ENCODE assay signal across 9 cellular contexts in the genomic region with DNA sequence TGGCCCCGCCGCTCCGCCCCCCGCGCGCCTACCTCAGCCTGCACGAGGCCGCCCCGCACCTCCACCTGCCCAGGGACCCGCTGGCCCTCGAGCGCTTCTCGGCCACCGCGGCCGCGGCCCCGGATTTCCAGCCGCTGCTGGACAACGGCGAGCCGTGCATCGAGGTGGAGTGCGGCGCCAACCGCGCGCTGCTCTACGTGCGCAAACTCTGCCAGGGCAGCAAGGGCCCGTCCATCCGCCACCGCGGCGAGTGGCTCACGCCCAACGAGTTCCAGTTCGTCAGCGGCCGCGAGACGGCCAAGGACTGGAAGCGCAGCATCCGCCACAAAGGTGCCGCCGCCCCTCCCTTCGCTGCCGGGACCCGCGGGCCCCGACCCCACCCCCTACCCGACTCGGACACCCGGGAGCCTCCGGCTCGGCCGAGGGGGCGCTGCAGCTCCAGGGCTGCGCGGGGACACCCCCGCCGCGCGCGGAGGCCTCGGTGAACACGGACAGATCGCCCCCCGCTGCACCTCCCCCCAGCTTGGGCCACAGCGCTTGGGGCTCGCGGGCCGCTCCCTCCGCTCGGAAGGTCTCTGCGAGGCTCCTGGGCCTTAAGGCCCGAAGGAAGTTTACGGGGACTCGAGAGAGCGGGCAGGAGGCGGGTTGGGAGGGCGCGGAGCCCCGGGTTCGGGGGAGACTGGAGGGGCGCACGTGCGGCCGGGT. TPM values are rescaled to one million over a fixed set of nuclear protein-coding genes. Genes with fewer than 3 reads are reported as not detected.
DNase-seq lines count a peak whose midpoint lies in the region; ATAC-seq and TF ChIP-seq lines count a peak whose summit lies in the region.
"Had no signal": no experiment of that assay in that cellular context is flagged by ENCODE, and none has a peak within 500 bp of the region (broad histone marks: within the 10 kb centered on the region; RNA-seq: fewer than 3 reads in every experiment).

No MANE protein-coding gene starts in this region.

- H3K27ac ChIP-seq in 22Rv1: peak overlapping the region; percentile 91
- peak overlapping the region; percentile 99 for H3K27ac ChIP-seq in HEK293 (ENCODE audit: extremely low read depth, low read depth, low read length)
- peak overlapping the region in 1 of 3 donors; percentile 13 for H3K27ac ChIP-seq in right lobe of liver

- H3K4me1 ChIP-seq in HEK293 (ENCODE audit: control insufficient read depth, insufficient read depth, low read length) (peaks cover 10% of the 10 kb centered on the region), right lobe of liver (peaks cover 0 to 20% (median 0%) of the 10 kb centered on the region in 4 donors)

- no peaks in the 10 kb centered on the region for H3K9me3 ChIP-seq in HEK293 (ENCODE audit: control insufficient read depth, insufficient read depth, low read depth, low read length)
- no peaks in the 10 kb centered on the region for H3K9me3 ChIP-seq in right lobe of liver

- intact Hi-C loops in right lobe of liver (cut with DNase I): no loop called here

- no peak for DNase-seq in astrocyte of the cerebellum (ENCODE audit: low read depth)
- no peak for DNase-seq in right lobe of liver
- no peak for DNase-seq in OCI-M2 (lab: John Stamatoyannopoulos, UW; ENCODE audit: unreplicated experiment)
- no peak for DNase-seq in activated CD4-positive, alpha-beta T cell treated with anti-CD3 and anti-CD28 coated beads, Interleukin-2, amount 50 U/mL, for 4 hours
- DNase-seq in superior temporal gyrus (ENCODE audit: extremely low spot score): no peak
- no peak for DNase-seq in NAMALWA (ENCODE audit: low spot score)
- DNase-seq: activated naive CD8-positive, alpha-beta T cell treated with anti-CD3 and anti-CD28 coated beads, Interleukin-2, amount 10 ng/mL, durations not matched to agents 7 days and 5 days had no signal

- WGBS in right lobe of liver (ENCODE audit: insufficient coverage, low coverage, low lambda C conversion rate, missing lambda C conversion rate): 0% methylated on average over 4 of the region's 89 CpGs

- peak in 3 of 4 donors; percentile 9 to 31 (median 17) for ATAC-seq in right lobe of liver

- H3K36me3 ChIP-seq in HEK293 (ENCODE audit: control insufficient read depth in 2 of 2, insufficient read depth in 1 of 2, low read length in 2 of 2): peaks cover 0 to 62% of the 10 kb centered on the region in 2 experiments; a peak in 1 of 3 replicates
- H3K36me3 ChIP-seq in right lobe of liver: no peaks in the 10 kb centered on the region

- POLR2A ChIA-PET in HEK293 (lab: Yijun Ruan, JAX): interaction anchor here (1.0 to 3.7 kb wide), 3 partner anchors 13 to 31 kb away, joined by 3 to 39 read pairs (median 9); no protein-coding TSS in a partner anchor

- in situ Hi-C loops in astrocyte of the cerebellum (cut with HindIII; ENCODE audit: low sequenced_read_pairs): no loop called here

- TF ChIP-seq CTCF in 22Rv1 (IDR thresholded peaks at IDR 0.05): 0 out of 2 replicates have a peak, but pooled peaks have one; percentile 2
- TF ChIP-seq CTCF in HEK293 (tag by site-specific recombination; IDR thresholded peaks at IDR 0.05): peak; percentile 85
- peak; percentile 10 for TF ChIP-seq CTCF in astrocyte of the cerebellum (IDR thresholded peaks at IDR 0.05; ENCODE audit: low read depth, low read length, missing control alignments)
- TF ChIP-seq CTCF in right lobe of liver (IDR thresholded peaks at IDR 0.05): peak in 1 of 4 donors; percentile 6

- CTCF ChIA-PET in HEK293 (lab: Yijun Ruan, JAX): no interaction called here

- no peak for TF ChIP-seq POLR2A in right lobe of liver (IDR thresholded peaks at IDR 0.05)

- H3K4me3 ChIP-seq in HEK293 (ENCODE audit: low read depth, low read length) (peak overlapping the region; percentile 57), astrocyte of the cerebellum (ENCODE audit: low read depth, low read length) (peak overlapping the region; percentile 59), right lobe of liver (peak overlapping the region; percentile 33 to 55 (median 34))

- H3K27me3 ChIP-seq in right lobe of liver: peaks cover 0 to 3% of the 10 kb centered on the region in 2 donors

TF ChIP-seq in HEK293, 187 proteins besides CTCF, POLR2A, EP300 and RAD21 (continues in another document):
- TF ChIP-seq KLF8 (tag by site-specific recombination; IDR thresholded peaks at IDR 0.05) (peak; percentile 89; the same call in 1 of the 2 replicates), ZNF629 (tag by site-specific recombination; IDR thresholded peaks at IDR 0.05) (peak; percentile 22; the same call in 1 of the 2 replicates), SP2 (tag by site-specific recombination; IDR thresholded peaks at IDR 0.05) (peak; percentile 69), ZNF341 (tag by site-specific recombination; IDR thresholded peaks at IDR 0.05; ENCODE audit: low read depth) (peak; percentile 77), BCL11A (tag by site-specific recombination; IDR thresholded peaks at IDR 0.05; ENCODE audit: low read depth) (peak; percentile 76), MZF1 (tag by site-specific recombination; IDR thresholded peaks at IDR 0.05; ENCODE audit: borderline replicate concordance) (no peak), ZBTB20 (tag by site-specific recombination; IDR thresholded peaks at IDR 0.05) (peak; percentile 71), BCL11B (tag by site-specific recombination; IDR thresholded peaks at IDR 0.05; ENCODE audit: low read depth) (0 out of 2 replicates have a peak, but pooled peaks have one; percentile 59), ZFP37 (tag by site-specific recombination; IDR thresholded peaks at IDR 0.05) (peak; percentile 65; the same call in 1 of the 2 replicates), ZIC2 (tag by site-specific recombination; IDR thresholded peaks at IDR 0.05) (peak; percentile 32)
- TF ChIP-seq, protein P1, sequence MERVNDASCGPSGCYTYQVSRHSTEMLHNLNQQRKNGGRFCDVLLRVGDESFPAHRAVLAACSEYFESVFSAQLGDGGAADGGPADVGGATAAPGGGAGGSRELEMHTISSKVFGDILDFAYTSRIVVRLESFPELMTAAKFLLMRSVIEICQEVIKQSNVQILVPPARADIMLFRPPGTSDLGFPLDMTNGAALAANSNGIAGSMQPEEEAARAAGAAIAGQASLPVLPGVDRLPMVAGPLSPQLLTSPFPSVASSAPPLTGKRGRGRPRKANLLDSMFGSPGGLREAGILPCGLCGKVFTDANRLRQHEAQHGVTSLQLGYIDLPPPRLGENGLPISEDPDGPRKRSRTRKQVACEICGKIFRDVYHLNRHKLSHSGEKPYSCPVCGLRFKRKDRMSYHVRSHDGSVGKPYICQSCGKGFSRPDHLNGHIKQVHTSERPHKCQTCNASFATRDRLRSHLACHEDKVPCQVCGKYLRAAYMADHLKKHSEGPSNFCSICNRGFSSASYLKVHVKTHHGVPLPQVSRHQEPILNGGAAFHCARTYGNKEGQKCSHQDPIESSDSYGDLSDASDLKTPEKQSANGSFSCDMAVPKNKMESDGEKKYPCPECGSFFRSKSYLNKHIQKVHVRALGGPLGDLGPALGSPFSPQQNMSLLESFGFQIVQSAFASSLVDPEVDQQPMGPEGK (tag by site-specific recombination; IDR thresholded peaks at IDR 0.05): peak; percentile 89
- TF ChIP-seq, protein P2, sequence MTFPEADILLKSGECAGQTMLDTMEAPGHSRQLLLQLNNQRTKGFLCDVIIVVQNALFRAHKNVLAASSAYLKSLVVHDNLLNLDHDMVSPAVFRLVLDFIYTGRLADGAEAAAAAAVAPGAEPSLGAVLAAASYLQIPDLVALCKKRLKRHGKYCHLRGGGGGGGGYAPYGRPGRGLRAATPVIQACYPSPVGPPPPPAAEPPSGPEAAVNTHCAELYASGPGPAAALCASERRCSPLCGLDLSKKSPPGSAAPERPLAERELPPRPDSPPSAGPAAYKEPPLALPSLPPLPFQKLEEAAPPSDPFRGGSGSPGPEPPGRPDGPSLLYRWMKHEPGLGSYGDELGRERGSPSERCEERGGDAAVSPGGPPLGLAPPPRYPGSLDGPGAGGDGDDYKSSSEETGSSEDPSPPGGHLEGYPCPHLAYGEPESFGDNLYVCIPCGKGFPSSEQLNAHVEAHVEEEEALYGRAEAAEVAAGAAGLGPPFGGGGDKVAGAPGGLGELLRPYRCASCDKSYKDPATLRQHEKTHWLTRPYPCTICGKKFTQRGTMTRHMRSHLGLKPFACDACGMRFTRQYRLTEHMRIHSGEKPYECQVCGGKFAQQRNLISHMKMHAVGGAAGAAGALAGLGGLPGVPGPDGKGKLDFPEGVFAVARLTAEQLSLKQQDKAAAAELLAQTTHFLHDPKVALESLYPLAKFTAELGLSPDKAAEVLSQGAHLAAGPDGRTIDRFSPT (tag by site-specific recombination; IDR thresholded peaks at IDR 0.05): 0 out of 2 replicates have a peak, but pooled peaks have one; percentile 15
- TF ChIP-seq, protein P3, sequence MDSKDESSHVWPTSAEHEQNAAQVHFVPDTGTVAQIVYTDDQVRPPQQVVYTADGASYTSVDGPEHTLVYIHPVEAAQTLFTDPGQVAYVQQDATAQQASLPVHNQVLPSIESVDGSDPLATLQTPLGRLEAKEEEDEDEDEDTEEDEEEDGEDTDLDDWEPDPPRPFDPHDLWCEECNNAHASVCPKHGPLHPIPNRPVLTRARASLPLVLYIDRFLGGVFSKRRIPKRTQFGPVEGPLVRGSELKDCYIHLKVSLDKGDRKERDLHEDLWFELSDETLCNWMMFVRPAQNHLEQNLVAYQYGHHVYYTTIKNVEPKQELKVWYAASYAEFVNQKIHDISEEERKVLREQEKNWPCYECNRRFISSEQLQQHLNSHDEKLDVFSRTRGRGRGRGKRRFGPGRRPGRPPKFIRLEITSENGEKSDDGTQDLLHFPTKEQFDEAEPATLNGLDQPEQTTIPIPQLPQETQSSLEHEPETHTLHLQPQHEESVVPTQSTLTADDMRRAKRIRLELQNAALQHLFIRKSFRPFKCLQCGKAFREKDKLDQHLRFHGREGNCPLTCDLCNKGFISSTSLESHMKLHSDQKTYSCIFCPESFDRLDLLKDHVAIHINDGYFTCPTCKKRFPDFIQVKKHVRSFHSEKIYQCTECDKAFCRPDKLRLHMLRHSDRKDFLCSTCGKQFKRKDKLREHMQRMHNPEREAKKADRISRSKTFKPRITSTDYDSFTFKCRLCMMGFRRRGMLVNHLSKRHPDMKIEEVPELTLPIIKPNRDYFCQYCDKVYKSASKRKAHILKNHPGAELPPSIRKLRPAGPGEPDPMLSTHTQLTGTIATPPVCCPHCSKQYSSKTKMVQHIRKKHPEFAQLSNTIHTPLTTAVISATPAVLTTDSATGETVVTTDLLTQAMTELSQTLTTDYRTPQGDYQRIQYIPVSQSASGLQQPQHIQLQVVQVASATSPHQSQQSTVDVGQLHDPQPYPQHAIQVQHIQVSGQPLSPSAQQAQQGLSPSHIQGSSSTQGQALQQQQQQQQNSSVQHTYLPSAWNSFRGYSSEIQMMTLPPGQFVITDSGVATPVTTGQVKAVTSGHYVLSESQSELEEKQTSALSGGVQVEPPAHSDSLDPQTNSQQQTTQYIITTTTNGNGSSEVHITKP (tag by site-specific recombination; IDR thresholded peaks at IDR 0.05): peak; percentile 49; the same call in 1 of the 2 replicates

RNA-seq across cellular contexts. Expression of a gene that starts 1.0 kb away (rescaled TPM):
- 1 to 10 TPM; 2.1 to 4.3 (median 3.7) TPM for total RNA-seq in right lobe of liver

RNA-seq across cellular contexts. Expression of a gene that starts 34.3 kb away (rescaled TPM):
- total RNA-seq in right lobe of liver: 10 to 100 TPM; 28.9 to 36.8 (median 30.2) TPM

RNA-seq across cellular contexts. Expression of a gene that starts 35.6 kb away (rescaled TPM):
- total RNA-seq in right lobe of liver: 1 to 10 TPM; 1.9 to 6.7 (median 4.3) TPM

RNA-seq across cellular contexts. Expression of a gene that starts 41.5 kb away (rescaled TPM):
- 1 to 10 TPM in 1 of 6 experiments, under 1 TPM in 4, not detected in 1; 0.11 to 2.4 (median 0.26) TPM for total RNA-seq in right lobe of liver

RNA-seq across cellular contexts. Expression of a gene that starts 57.1 kb away (rescaled TPM):
- under 1 TPM in 4 of 6 experiments, not detected in 2; 0.18 to 0.46 (median 0.28) TPM for total RNA-seq in right lobe of liver
- total RNA-seq: activated naive CD8-positive, alpha-beta T cell treated with anti-CD3 and anti-CD28 coated beads, Interleukin-2, amount 10 ng/mL, durations not matched to agents 7 days and 5 days had no signal
